ENCODE assay signal across 2 cellular contexts in genomic region chr19:4597278-4597974, GRCh38.
A peak's percentile ranks its signal among the peaks of the same experiment; 100 is the strongest.
TF ChIP-seq lines count a peak whose summit lies in the region.

No MANE protein-coding gene starts in this region.

TF ChIP-seq in WTC11, 78 proteins besides CTCF, POLR2A, EP300 and RAD21:
- no peak for TF ChIP-seq PRRX2 (CRISPR knock-in tag; IDR thresholded peaks at IDR 0.05)
- TF ChIP-seq TCF7 (CRISPR knock-in tag; IDR thresholded peaks at IDR 0.05; ENCODE audit: low read depth) = no peak
- no peak for TF ChIP-seq GABPB1 (CRISPR knock-in tag; IDR thresholded peaks at IDR 0.05)
- no peak for TF ChIP-seq SP1 (CRISPR knock-in tag; conservative IDR thresholded peaks at IDR 0.05)
- no peak for TF ChIP-seq ZNF281 (CRISPR knock-in tag; IDR thresholded peaks at IDR 0.05)
- no peak for TF ChIP-seq E2F5 (CRISPR knock-in tag; IDR thresholded peaks at IDR 0.05)
- TF ChIP-seq ZNF423 (CRISPR knock-in tag; IDR thresholded peaks at IDR 0.05) = no peak
- no peak for TF ChIP-seq NR3C1 (CRISPR knock-in tag; conservative IDR thresholded peaks at IDR 0.05; ENCODE audit: low read depth)
- TF ChIP-seq HMGA2 (CRISPR knock-in tag; IDR thresholded peaks at IDR 0.05) = no peak
- TF ChIP-seq ZNF121 (CRISPR knock-in tag; IDR thresholded peaks at IDR 0.05) = no peak
- no peak for TF ChIP-seq E2F1 (CRISPR knock-in tag; IDR thresholded peaks at IDR 0.05)
- TF ChIP-seq OVOL2 (CRISPR knock-in tag; IDR thresholded peaks at IDR 0.05; ENCODE audit: borderline replicate concordance) = no peak
- no peak for TF ChIP-seq JAZF1 (CRISPR knock-in tag; IDR thresholded peaks at IDR 0.05)
- no peak for TF ChIP-seq ARID4B (CRISPR knock-in tag; IDR thresholded peaks at IDR 0.05; ENCODE audit: borderline replicate concordance)
- no peak for TF ChIP-seq IRF2 (CRISPR knock-in tag; IDR thresholded peaks at IDR 0.05; ENCODE audit: borderline replicate concordance, low read depth)
- TF ChIP-seq MXD4 (CRISPR knock-in tag; IDR thresholded peaks at IDR 0.05; ENCODE audit: borderline replicate concordance) = no peak
- TF ChIP-seq RORB (CRISPR knock-in tag; IDR thresholded peaks at IDR 0.05) = no peak
- no peak for TF ChIP-seq ZNF416 (CRISPR knock-in tag; IDR thresholded peaks at IDR 0.05)
- no peak for TF ChIP-seq PREB (CRISPR knock-in tag; IDR thresholded peaks at IDR 0.05; ENCODE audit: borderline replicate concordance)

TF ChIP-seq in HepG2, 621 proteins besides CTCF, POLR2A, EP300 and RAD21:
- 0 out of 4 replicates have a peak, but pooled peaks of 1 of the 2 experiments have one; percentile 10 for TF ChIP-seq MAFK (conservative IDR thresholded peaks at IDR 0.05 in 1 of 2, IDR thresholded peaks at IDR 0.05 in 1 of 2; ENCODE audit: low read length in 2 of 2)
- no peak for TF ChIP-seq FOXO1 (CRISPR knock-in tag; IDR thresholded peaks at IDR 0.05)
- TF ChIP-seq NFATC3 (CRISPR knock-in tag; IDR thresholded peaks at IDR 0.05) = no peak
- TF ChIP-seq MXI1 (IDR thresholded peaks at IDR 0.05; ENCODE audit: borderline replicate concordance, low read depth, low read length) = no peak
TF ChIP-seq in HepG2: peak in this region for 1.
